Comparison of ENCODE assay signal across 14 cellular contexts in the genomic region with DNA sequence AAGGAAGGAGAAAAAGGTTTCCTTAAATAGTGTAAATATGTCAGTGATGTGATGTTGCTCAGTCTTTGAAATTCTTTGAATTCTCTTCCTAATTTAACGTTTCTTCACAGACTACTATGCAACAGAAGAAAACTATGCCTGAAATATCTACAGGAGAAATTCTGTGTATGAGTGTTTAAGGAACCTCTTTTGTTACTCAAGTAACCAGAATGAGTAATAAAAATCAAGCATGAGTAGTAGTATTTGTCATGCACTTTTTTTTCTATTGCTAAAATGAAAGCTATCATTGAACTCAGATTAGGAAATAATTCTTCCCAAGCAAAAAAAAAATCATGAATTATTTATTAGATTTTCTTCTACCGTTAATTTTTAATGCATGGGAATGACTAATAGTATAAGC. TPM values are rescaled to one million over a fixed set of nuclear protein-coding genes. Genes with fewer than 3 reads are reported as not detected.
DNase-seq lines count a peak whose midpoint lies in the region; ATAC-seq and TF ChIP-seq lines count a peak whose summit lies in the region.
"Had no signal": no experiment of that assay in that cellular context is flagged by ENCODE, and none has a peak within 500 bp of the region (broad histone marks: within the 10 kb centered on the region; RNA-seq: fewer than 3 reads in every experiment).

No MANE protein-coding gene starts in this region.

- H3K36me3 Mint-ChIP-seq in CD4-positive, alpha-beta memory T cell = no peaks in the 10 kb centered on the region
- H3K36me3 Mint-ChIP-seq: T-cell had no signal

- no peaks in the 10 kb centered on the region for H3K9me3 Mint-ChIP-seq in CD4-positive, alpha-beta memory T cell
- H3K9me3 Mint-ChIP-seq: T-cell had no signal

- peak; percentile 74 for ATAC-seq in HG02884 (IDR thresholded peaks at IDR 0.05; ENCODE audit: unreplicated experiment)
- no peak for ATAC-seq in HG03565 (IDR thresholded peaks at IDR 0.05; ENCODE audit: unreplicated experiment)
- ATAC-seq: T-cell had no signal

- H3K27ac Mint-ChIP-seq in CD4-positive, alpha-beta memory T cell = no peak overlapping the region
- H3K27ac Mint-ChIP-seq: T-cell had no signal

- H3K4me1 Mint-ChIP-seq in CD4-positive, alpha-beta memory T cell = peaks cover 0 to 2% (median 0%) of the 10 kb centered on the region in 4 donors
- H3K4me1 Mint-ChIP-seq: T-cell had no signal

- DNase-seq in AG09319 (ENCODE audit: extremely low read depth, low read depth) = peak; percentile 15
- DNase-seq in astrocyte of the cerebellum (ENCODE audit: low read depth) = peak; percentile 15
- DNase-seq in kidney epithelial cell (ENCODE audit: low read depth) = peak; percentile 9
- DNase-seq in stimulated activated CD4-positive, alpha-beta T cell treated with anti-CD3 and anti-CD28 coated beads, Interleukin-15, amount 100 ng/mL, for 24 hours = no peak
- no peak for DNase-seq in stimulated activated CD8-positive, alpha-beta memory T cell treated with anti-CD3 and anti-CD28 coated beads, Interleukin-4, amount 100 ng/mL, for 48 hours
- no peak for DNase-seq in CD4-positive, alpha-beta memory T cell
- DNase-seq: activated CD4-positive, alpha-beta T cell treated with anti-CD3 and anti-CD28 coated beads, Interleukin-2, amount 50 U/mL, for 1 hour; activated gamma-delta T cell; cortex of kidney; left ventricle myocardium inferior; T-cell had no signal

- TF ChIP-seq CTCF in AG09319 (IDR thresholded peaks at IDR 0.05; ENCODE audit: low read depth, low read length) (no peak), astrocyte of the cerebellum (IDR thresholded peaks at IDR 0.05; ENCODE audit: low read depth, low read length, missing control alignments) (no peak), kidney epithelial cell (IDR thresholded peaks at IDR 0.05; ENCODE audit: insufficient read depth, low read length, poor library complexity, severe bottlenecking) (no peak)

- in situ Hi-C loops in astrocyte of the cerebellum (cut with HindIII; ENCODE audit: low sequenced_read_pairs) = no loop called here

- H3K36me3 ChIP-seq in kidney epithelial cell (ENCODE audit: control insufficient read depth, insufficient read depth, low read length) = no peaks in the 10 kb centered on the region
- no peaks in the 10 kb centered on the region for H3K36me3 ChIP-seq in CD4-positive, alpha-beta memory T cell (ENCODE audit: insufficient read depth, low read length)
- H3K36me3 ChIP-seq: left ventricle myocardium inferior had no signal

- no peaks in the 10 kb centered on the region for H3K27me3 ChIP-seq in kidney epithelial cell (ENCODE audit: control insufficient read depth, insufficient read depth, low read length)
- H3K27me3 ChIP-seq in CD4-positive, alpha-beta memory T cell (ENCODE audit: insufficient read depth, low read length) = no peaks in the 10 kb centered on the region

- H3K4me1 ChIP-seq in CD4-positive, alpha-beta memory T cell (ENCODE audit: insufficient read depth, low read length) = no peaks in the 10 kb centered on the region
- H3K4me1 ChIP-seq: left ventricle myocardium inferior had no signal

- POLR2A ChIA-PET in CD4-positive, alpha-beta memory T cell (lab: Charles Lee; ENCODE audit: partially characterized antibody) = no interaction called here

- H3K27ac ChIP-seq in CD4-positive, alpha-beta memory T cell (ENCODE audit: low read depth, low read length) = no peak overlapping the region
- H3K27ac ChIP-seq: left ventricle myocardium inferior had no signal

- H3K9me3 ChIP-seq in CD4-positive, alpha-beta memory T cell (ENCODE audit: control insufficient read depth in 1 of 2, low read length in 2 of 2) = no peaks in the 10 kb centered on the region
- H3K9me3 ChIP-seq: left ventricle myocardium inferior had no signal

- H3K4me3 ChIP-seq in astrocyte of the cerebellum (ENCODE audit: low read depth, low read length) = no peak overlapping the region
- H3K4me3 ChIP-seq in kidney epithelial cell (ENCODE audit: low read depth, low read length) = no peak overlapping the region
- H3K4me3 ChIP-seq in CD4-positive, alpha-beta memory T cell (ENCODE audit: low read length in 2 of 2) = no peak overlapping the region
- H3K4me3 ChIP-seq: left ventricle myocardium inferior had no signal

- H3K27me3 Mint-ChIP-seq in CD4-positive, alpha-beta memory T cell = no peaks in the 10 kb centered on the region

- H3K4me3 Mint-ChIP-seq in CD4-positive, alpha-beta memory T cell = no peak overlapping the region
- H3K4me3 Mint-ChIP-seq: T-cell had no signal

- CTCF ChIA-PET in CD4-positive, alpha-beta memory T cell (lab: Charles Lee; ENCODE audit: partially characterized antibody) = no interaction called here

- intact Hi-C loops in CD4-positive, alpha-beta memory T cell (cut with micrococcal nuclease) = no loop called here

RNA-seq across cellular contexts. Expression of gene THG1L, which starts 20.3 kb away (rescaled TPM):
- 17.9 and 18.6 TPM in 2 replicates for total RNA-seq in kidney epithelial cell
- 10 to 100 TPM in 1 of 2 experiments, 1 to 10 TPM in 1; 9.1 to 10.5 TPM for total RNA-seq in CD4-positive, alpha-beta memory T cell
- polyA plus RNA-seq in CD4-positive, alpha-beta memory T cell = 1 to 10 TPM; 5.7 to 6.7 TPM

RNA-seq across cellular contexts. Expression of gene LSM11, which starts 32.6 kb away (rescaled TPM):
- 3.1 and 3.9 TPM in 2 replicates for total RNA-seq in kidney epithelial cell
- 1 to 10 TPM; 4.4 to 4.8 TPM for total RNA-seq in CD4-positive, alpha-beta memory T cell
- polyA plus RNA-seq in CD4-positive, alpha-beta memory T cell = 1 to 10 TPM in 1 of 2 donors, under 1 TPM in 1; 0.57 to 1.0 TPM

RNA-seq across cellular contexts. Expression of gene C5orf52, which starts 39.6 kb away (rescaled TPM):
- total RNA-seq in kidney epithelial cell = not detected in 2 replicates
- total RNA-seq in CD4-positive, alpha-beta memory T cell = not detected
- polyA plus RNA-seq in CD4-positive, alpha-beta memory T cell = not detected
- total RNA-seq: glomerular endothelial cell, left ventricle myocardium inferior, T-cell had no signal

RNA-seq across cellular contexts. Expression of gene SOX30, which starts 58.6 kb away (rescaled TPM):
- 0.08 TPM in 1 of 2 replicates, not detected in the other for total RNA-seq in kidney epithelial cell
- under 1 TPM; 0.14 to 0.15 TPM for total RNA-seq in CD4-positive, alpha-beta memory T cell
- under 1 TPM; 0.52 to 0.53 TPM for polyA plus RNA-seq in CD4-positive, alpha-beta memory T cell
- total RNA-seq: glomerular endothelial cell had no signal

Comparison
In these comparisons a context has a peak if more than half of its experiments do, and no peak if none do; other contexts are left out.
1. DNase-seq: peak in AG09319 (single experiment), astrocyte of the cerebellum (single experiment) and kidney epithelial cell (single experiment); none in stimulated activated CD4-positive, alpha-beta T cell treated with anti-CD3 and anti-CD28 coated beads, Interleukin-15, amount 100 ng/mL, for 24 hours (single experiment), stimulated activated CD8-positive, alpha-beta memory T cell treated with anti-CD3 and anti-CD28 coated beads, Interleukin-4, amount 100 ng/mL, for 48 hours (single experiment) and CD4-positive, alpha-beta memory T cell (0 of 5).